30 cellular contexts compared by ENCODE assay signal in genomic region chr12:93417967-93418480, GRCh38.
"Had no signal": no experiment of that assay in that cellular context is flagged by ENCODE, and none has a peak within 500 bp of the region (broad histone marks: within the 10 kb centered on the region; RNA-seq: fewer than 3 reads in every experiment).

No MANE protein-coding gene starts in this region.

- H3K27ac ChIP-seq: neutrophil, tibial nerve, WERI-Rb-1 had no signal

- DNase-seq: activated CD8-positive, alpha-beta memory T cell treated with anti-CD3 and anti-CD28 coated beads for 24 hours; activated CD8-positive, alpha-beta memory T cell treated with anti-CD3 and anti-CD28 coated beads, Interleukin-2, amount 50 U/mL, for 4 hours; activated naive CD4-positive, alpha-beta T cell; activated T-cell treated with anti-CD3 and anti-CD28 coated beads, Interleukin-2, amount 50 U/mL, for 48 hours; caudate nucleus; cortex of kidney; effector memory CD8-positive, alpha-beta T cell; head of caudate nucleus; hippocampal formation; immature natural killer cell; kidney; left colon; naive B cell; nephron progenitor cell; small intestine; stimulated activated CD4-positive, alpha-beta T cell treated with anti-CD3 and anti-CD28 coated beads, Interleukin-1b, Interleukin-23, amount 100 ng/mL, for 48 hours; stimulated activated CD4-positive, alpha-beta T cell treated with anti-CD3 and anti-CD28 coated beads, Interleukin-4, amount 100 ng/mL, for 4 hours; stimulated activated CD8-positive, alpha-beta memory T cell treated with anti-CD3 and anti-CD28 coated beads, Interleukin-4, amount 100 ng/mL, for 48 hours; T-helper 17 cell; T1000; WERI-Rb-1 had no signal

- H3K36me3 ChIP-seq: ascending aorta, neutrophil, tibial nerve, WERI-Rb-1 had no signal

- FAIRE-seq: endothelial cell of umbilical vein, kidney, small intestine had no signal

- H3K27ac Mint-ChIP-seq: brain; mesothelial cell of epicardium; naive B cell; nephron progenitor cell; stimulated activated memory B cell treated with anti-CD40 and anti-IgM and Interleukin-4, amounts not matched to agents 10 μg/mL and 1 μg/mL and 100 μg/mL, for 72 hours; T-helper 17 cell had no signal

- H3K9me3 ChIP-seq: ascending aorta, neutrophil, tibial nerve had no signal

- H3K36me3 Mint-ChIP-seq: immature natural killer cell had no signal

- H3K4me3 Mint-ChIP-seq: brain; effector memory CD8-positive, alpha-beta T cell; mesothelial cell of epicardium; nephron progenitor cell; stimulated activated memory B cell treated with anti-CD40 and anti-IgM and Interleukin-4, amounts not matched to agents 10 μg/mL and 1 μg/mL and 100 μg/mL, for 72 hours had no signal

- H3K4me3 ChIP-seq: ascending aorta, tibial nerve had no signal

- H3K9me3 Mint-ChIP-seq: brain; effector memory CD8-positive, alpha-beta T cell; immature natural killer cell; naive B cell; nephron progenitor cell; stimulated activated memory B cell treated with anti-CD40 and anti-IgM and Interleukin-4, amounts not matched to agents 10 μg/mL and 1 μg/mL and 100 μg/mL, for 72 hours had no signal

- H3K27me3 ChIP-seq: ascending aorta, neutrophil, tibial nerve had no signal

- H3K27me3 Mint-ChIP-seq: effector memory CD8-positive, alpha-beta T cell; naive B cell; stimulated activated memory B cell treated with anti-CD40 and anti-IgM and Interleukin-4, amounts not matched to agents 10 μg/mL and 1 μg/mL and 100 μg/mL, for 72 hours; T-helper 17 cell had no signal

- ATAC-seq: activated naive CD4-positive, alpha-beta T cell treated with anti-CD3 and anti-CD28 coated beads, Interleukin-2, amount 50 U/mL, for 72 hours; effector memory CD8-positive, alpha-beta T cell; left colon; sciatic nerve; stimulated activated memory B cell treated with anti-CD40 and anti-IgM and Interleukin-4, amounts not matched to agents 10 μg/mL and 1 μg/mL and 100 μg/mL, for 72 hours; T-helper 17 cell had no signal
